Comparison of ENCODE assay signal across 10 cellular contexts in the genomic region with DNA sequence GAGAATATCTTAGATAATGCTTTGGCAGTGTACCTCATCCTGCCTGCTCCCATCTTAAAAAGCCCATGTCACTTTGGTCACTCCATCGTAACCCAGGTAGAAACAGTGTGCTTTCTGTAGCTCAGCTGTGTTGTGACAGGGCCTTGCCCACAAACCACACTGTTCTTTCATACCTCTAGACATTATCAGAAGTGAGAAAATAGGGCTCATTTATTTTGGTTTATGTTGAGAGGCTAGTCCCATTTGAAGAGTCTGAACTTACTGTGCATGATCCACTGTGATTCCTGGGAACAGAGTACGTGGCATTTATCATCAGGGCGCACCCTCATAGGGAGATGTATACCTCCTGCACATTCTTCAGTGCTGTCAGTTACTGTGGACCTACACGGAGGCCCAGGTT.
DNase-seq lines count a peak whose midpoint lies in the region; ATAC-seq, FAIRE-seq and TF ChIP-seq lines count a peak whose summit lies in the region.
"Had no signal": no experiment of that assay in that cellular context is flagged by ENCODE, and none has a peak within 500 bp of the region (broad histone marks: within the 10 kb centered on the region; RNA-seq: fewer than 3 reads in every experiment).

No MANE protein-coding gene starts in this region.

- FAIRE-seq in GM12891 (lab: Jason Lieb, UNC): peak; percentile 76

- peaks cover 2% of the 10 kb centered on the region for H3K4me1 Mint-ChIP-seq in activated CD4-positive, alpha-beta T cell treated with anti-CD3 and anti-CD28 coated beads for 36 hours

- DNase-seq in GM12891 (ENCODE audit: insufficient read length, low spot score): no peak
- DNase-seq in NCI-H82 treated with DMSO at 0.1 percent for 48 hours (lab: John Stamatoyannopoulos, UW; ENCODE audit: unreplicated experiment): no peak
- DNase-seq in left ventricle myocardium superior: no peak
- DNase-seq in activated CD4-positive, alpha-beta T cell treated with anti-CD3 and anti-CD28 coated beads for 36 hours: no peak
- DNase-seq in NCI-H446 (lab: John Stamatoyannopoulos, UW): no peak
- DNase-seq: NCI-H1436, transverse colon had no signal

- CTCF ChIA-PET in activated CD4-positive, alpha-beta T cell treated with anti-CD3 and anti-CD28 coated beads for 36 hours (lab: Charles Lee): no interaction called here

- intact Hi-C loops in left ventricle myocardium superior (cut with micrococcal nuclease): no loop called here
- intact Hi-C loops in activated CD4-positive, alpha-beta T cell treated with anti-CD3 and anti-CD28 coated beads for 36 hours (cut with DNase I, micrococcal nuclease): no loop called here

- peak; percentile 65 for ATAC-seq in GM19463 (IDR thresholded peaks at IDR 0.05; ENCODE audit: unreplicated experiment)
- ATAC-seq in HG02870 (IDR thresholded peaks at IDR 0.05; ENCODE audit: unreplicated experiment): peak; percentile 82
- peak; percentile 57 for ATAC-seq in HG03575 (IDR thresholded peaks at IDR 0.05; ENCODE audit: extremely low read depth, insufficient number of reproducible peaks, low FRiP score, unreplicated experiment)
- ATAC-seq in left ventricle myocardium superior: no peak
- ATAC-seq in activated CD4-positive, alpha-beta T cell treated with anti-CD3 and anti-CD28 coated beads for 36 hours: no peak

- H3K27ac Mint-ChIP-seq in activated CD4-positive, alpha-beta T cell treated with anti-CD3 and anti-CD28 coated beads for 36 hours: no peak overlapping the region

- H3K27me3 Mint-ChIP-seq in activated CD4-positive, alpha-beta T cell treated with anti-CD3 and anti-CD28 coated beads for 36 hours: no peaks in the 10 kb centered on the region

- POLR2A ChIA-PET in activated CD4-positive, alpha-beta T cell treated with anti-CD3 and anti-CD28 coated beads for 36 hours (lab: Charles Lee): no interaction called here

- H3K4me3 Mint-ChIP-seq in activated CD4-positive, alpha-beta T cell treated with anti-CD3 and anti-CD28 coated beads for 36 hours: no peak overlapping the region

- peaks cover 2% of the 10 kb centered on the region for H3K36me3 Mint-ChIP-seq in activated CD4-positive, alpha-beta T cell treated with anti-CD3 and anti-CD28 coated beads for 36 hours (ENCODE audit: low read depth)

- H3K9me3 Mint-ChIP-seq in activated CD4-positive, alpha-beta T cell treated with anti-CD3 and anti-CD28 coated beads for 36 hours (ENCODE audit: low read depth): no peaks in the 10 kb centered on the region

- TF ChIP-seq POLR2A in GM12891 (IDR thresholded peaks at IDR 0.05; ENCODE audit: low read depth, low read length): no peak

TF ChIP-seq in GM12891, 5 proteins besides CTCF, POLR2A, EP300 and RAD21:
- no peak for TF ChIP-seq POLR2AphosphoS5 (IDR thresholded peaks at IDR 0.05; ENCODE audit: low read depth, low read length)
- no peak for TF ChIP-seq POU2F2 (IDR thresholded peaks at IDR 0.05; ENCODE audit: low read depth, low read length)
- TF ChIP-seq SPI1 (IDR thresholded peaks at IDR 0.05; ENCODE audit: low read depth, low read length): no peak
- TF ChIP-seq PAX5 (IDR thresholded peaks at IDR 0.05; ENCODE audit: insufficient read depth, low read length, severe bottlenecking): no peak
- TF ChIP-seq TAF1 (IDR thresholded peaks at IDR 0.05; ENCODE audit: low read depth, low read length): no peak
TF ChIP-seq in GM12891: peak in this region for 0.

Comparison
In these comparisons a context has a peak if more than half of its experiments do, and no peak if none do; other contexts are left out.
1. ATAC-seq: peak in GM19463 (single experiment), HG02870 (single experiment) and HG03575 (single experiment); none in left ventricle myocardium superior (single experiment) and activated CD4-positive, alpha-beta T cell treated with anti-CD3 and anti-CD28 coated beads for 36 hours (single experiment).